Comparison of ENCODE assay signal across 23 cellular contexts in the genomic region with DNA sequence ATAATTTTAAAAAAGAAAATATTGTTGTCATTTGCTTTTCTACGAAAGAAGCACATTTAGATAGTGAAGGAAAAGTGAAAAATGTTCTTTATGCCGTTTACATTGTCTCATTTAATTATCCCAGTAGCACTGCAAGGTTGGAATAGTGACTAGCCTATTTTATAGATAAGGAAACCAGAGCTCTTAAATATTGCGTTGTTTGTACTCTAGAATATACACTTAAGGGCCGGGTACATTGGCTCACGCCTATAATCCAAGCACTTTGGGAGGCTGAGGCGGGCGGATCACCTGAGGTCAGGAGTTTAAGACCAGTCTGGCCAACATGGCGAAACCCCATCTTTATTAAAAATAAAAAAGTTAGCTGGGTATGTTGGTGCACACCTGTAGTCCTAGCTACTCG.
"Had no signal": no experiment of that assay in that cellular context is flagged by ENCODE, and none has a peak within 500 bp of the region (broad histone marks: within the 10 kb centered on the region; RNA-seq: fewer than 3 reads in every experiment).

No MANE protein-coding gene starts in this region.

- H3K9me3 ChIP-seq: heart right ventricle, left lung, lower lobe of right lung, ovary, spleen, transverse colon, upper lobe of left lung, vagina had no signal

- H3K36me3 ChIP-seq: lower lobe of right lung, ovary, spleen, transverse colon, upper lobe of left lung, vagina had no signal

- H3K4me1 Mint-ChIP-seq: naive B cell had no signal

- ATAC-seq: heart right ventricle; left cardiac atrium; left lung; lower lobe of right lung; natural killer cell; right cardiac atrium; sciatic nerve; stimulated activated effector memory CD8-positive, alpha-beta T cell treated with anti-CD3 and anti-CD28 coated beads, Interleukin-12 subunit alpha, Interleukin-12 subunit beta, amount 100 ng/mL, for 72 hours had no signal

- H3K9me3 Mint-ChIP-seq: naive B cell; natural killer cell; stimulated activated effector memory CD8-positive, alpha-beta T cell treated with anti-CD3 and anti-CD28 coated beads, Interleukin-12 subunit alpha, Interleukin-12 subunit beta, amount 100 ng/mL, for 72 hours; stimulated activated naive CD8-positive, alpha-beta T cell treated with anti-CD3 and anti-CD28 coated beads, Interleukin-15, Interleukin-2, amounts not matched to agents 100 ng/mL and 50 ng/mL, for 24 hours had no signal

- H3K27me3 Mint-ChIP-seq: naive B cell; progenitor cell of endocrine pancreas; stimulated activated naive CD8-positive, alpha-beta T cell treated with anti-CD3 and anti-CD28 coated beads, Interleukin-15, Interleukin-2, amounts not matched to agents 100 ng/mL and 50 ng/mL, for 24 hours had no signal

- H3K4me3 Mint-ChIP-seq: naive B cell; natural killer cell; stimulated activated effector memory CD8-positive, alpha-beta T cell treated with anti-CD3 and anti-CD28 coated beads, Interleukin-12 subunit alpha, Interleukin-12 subunit beta, amount 100 ng/mL, for 72 hours; stimulated activated naive CD8-positive, alpha-beta T cell treated with anti-CD3 and anti-CD28 coated beads, Interleukin-15, Interleukin-2, amounts not matched to agents 100 ng/mL and 50 ng/mL, for 24 hours had no signal

- H3K4me3 ChIP-seq: heart right ventricle, hepatocyte, left lung, lower lobe of right lung, ovary, skin epidermis, spleen, transverse colon, upper lobe of left lung, vagina had no signal

- H3K27me3 ChIP-seq: heart right ventricle, hepatocyte, left lung, ovary, spleen, transverse colon, upper lobe of left lung, vagina had no signal

- DNase-seq: heart right ventricle; islet precursor cell; left cardiac atrium; left lung; lower lobe of right lung; mammary epithelial cell; mesenchymal stem cell; naive B cell; natural killer cell; ovary; right cardiac atrium; spleen; stimulated activated CD4-positive, alpha-beta T cell treated with anti-CD3 and anti-CD28 coated beads, Interleukin-4, amount 100 ng/mL, for 24 hours; stimulated activated naive CD4-positive, alpha-beta T cell; transverse colon; upper lobe of left lung had no signal

- H3K27ac ChIP-seq: heart right ventricle, hepatocyte, left lung, lower lobe of right lung, ovary, skin epidermis, spleen, transverse colon, upper lobe of left lung, vagina had no signal

- H3K36me3 Mint-ChIP-seq: naive B cell; natural killer cell; stimulated activated effector memory CD8-positive, alpha-beta T cell treated with anti-CD3 and anti-CD28 coated beads, Interleukin-12 subunit alpha, Interleukin-12 subunit beta, amount 100 ng/mL, for 72 hours had no signal

- H3K27ac Mint-ChIP-seq: naive B cell; stimulated activated naive CD8-positive, alpha-beta T cell treated with anti-CD3 and anti-CD28 coated beads, Interleukin-15, Interleukin-2, amounts not matched to agents 100 ng/mL and 50 ng/mL, for 24 hours had no signal

- H2AFZ ChIP-seq: hepatocyte had no signal

- H3K4me2 ChIP-seq: hepatocyte had no signal
